Comparison of ENCODE assay signal across 8 cellular contexts in the genomic region with DNA sequence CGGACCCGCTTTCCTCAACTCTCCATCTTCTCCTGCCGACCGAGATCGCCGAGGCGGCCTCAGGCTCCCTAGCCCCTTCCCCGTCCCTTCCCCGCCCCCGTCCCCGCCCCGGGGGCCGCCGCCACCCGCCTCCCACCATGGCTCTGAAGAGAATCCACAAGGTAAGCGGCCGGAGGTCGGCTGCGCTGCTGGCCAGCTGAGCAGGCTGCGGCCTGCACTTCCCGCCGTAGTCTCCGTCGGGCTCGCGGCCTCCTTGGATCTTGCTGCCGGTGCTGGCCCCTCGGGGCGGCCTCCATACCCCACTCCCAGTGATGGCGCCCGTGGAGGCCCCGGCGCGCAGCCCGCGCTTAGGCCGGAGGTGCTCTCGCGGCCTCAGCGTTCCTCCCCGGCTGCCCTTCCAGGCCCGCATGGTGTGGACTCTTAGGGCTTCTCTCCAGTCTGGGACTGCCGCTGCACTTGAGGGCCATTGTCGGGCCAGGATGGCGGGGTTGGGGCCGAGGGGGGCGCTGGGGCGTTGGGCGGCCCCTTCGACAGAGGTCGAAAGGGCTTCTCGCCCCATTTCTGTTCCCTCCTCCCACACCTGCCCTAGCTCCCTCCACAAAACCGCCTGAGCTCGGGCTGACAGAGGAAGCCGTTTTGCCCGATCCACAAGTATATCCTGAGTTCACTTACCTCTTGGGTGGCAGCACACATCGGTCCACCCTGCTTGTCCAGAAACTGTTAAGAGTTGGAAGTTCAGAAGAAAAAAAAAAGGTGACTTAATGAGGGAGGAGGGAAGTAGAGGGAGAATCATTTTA.
DNase-seq lines count a peak whose midpoint lies in the region; ATAC-seq lines count a peak whose summit lies in the region.

No MANE protein-coding gene starts in this region.

- H3K4me3 Mint-ChIP-seq in memory B cell, result peak overlapping the region; percentile 99

- DNase-seq in ELF-1 (ENCODE audit: low read depth, low spot score) (peak; percentile 46), KBM-7 (peak; percentile 53), memory B cell (ENCODE audit: low spot score in 2 of 2) (peak; percentile 16 to 47), midbrain (lab: John Stamatoyannopoulos, UW) (no peak)
- DNase-seq in activated CD4-positive, alpha-beta T cell treated with anti-CD3 and anti-CD28 coated beads for 24 hours (ENCODE audit: low read depth in 2 of 2), result peak; percentile 24 to 29
- DNase-seq in effector memory CD4-positive, alpha-beta T cell, result peak in 1 of 3 donors; percentile 6
- DNase-seq in stimulated activated CD8-positive, alpha-beta memory T cell treated with anti-CD3 and anti-CD28 coated beads, Interleukin-4, amount 100 ng/mL, for 48 hours, result peak; percentile 73

- H3K36me3 ChIP-seq in effector memory CD4-positive, alpha-beta T cell (ENCODE audit: control insufficient read depth, insufficient read depth, low read length), result no peaks in the 10 kb centered on the region

- peaks cover 35% of the 10 kb centered on the region for H3K4me1 ChIP-seq in effector memory CD4-positive, alpha-beta T cell (ENCODE audit: control insufficient read depth, insufficient read depth, low read length, poor library complexity, severe bottlenecking)

- H3K27me3 Mint-ChIP-seq in memory B cell, result no peaks in the 10 kb centered on the region

- H3K9me3 ChIP-seq in effector memory CD4-positive, alpha-beta T cell (ENCODE audit: control insufficient read depth, low read length), result no peaks in the 10 kb centered on the region

- peak overlapping the region; percentile 94 for H3K4me3 ChIP-seq in effector memory CD4-positive, alpha-beta T cell (ENCODE audit: insufficient read depth, low read depth, low read length, poor library complexity, severe bottlenecking)

- H3K27ac ChIP-seq in effector memory CD4-positive, alpha-beta T cell (ENCODE audit: insufficient read depth, low read length, poor library complexity, severe bottlenecking), result peak overlapping the region; percentile 91

- H3K27ac Mint-ChIP-seq in memory B cell, result peak overlapping the region; percentile 94

- ATAC-seq in GM21737 (IDR thresholded peaks at IDR 0.05; ENCODE audit: unreplicated experiment) (peak; percentile 28), memory B cell (ENCODE audit: low read depth) (peak; percentile 7)

- peaks cover 26% of the 10 kb centered on the region for H3K4me1 Mint-ChIP-seq in memory B cell

- no peaks in the 10 kb centered on the region for H3K27me3 ChIP-seq in effector memory CD4-positive, alpha-beta T cell (replicated peaks; ENCODE audit: control insufficient read depth, insufficient read depth, low read length, poor library complexity, severe bottlenecking)

- H3K9me3 Mint-ChIP-seq in memory B cell, result no peaks in the 10 kb centered on the region

- H3K36me3 Mint-ChIP-seq in memory B cell, result peaks cover 1% of the 10 kb centered on the region

- in situ Hi-C loops in KBM-7 (cut with MboI; ENCODE audit: low pct_unique_long_range_greater_than_20kb, low sequenced_read_pairs), result no loop called here
